ENCODE assay signal across 8 cellular contexts in the genomic region with DNA sequence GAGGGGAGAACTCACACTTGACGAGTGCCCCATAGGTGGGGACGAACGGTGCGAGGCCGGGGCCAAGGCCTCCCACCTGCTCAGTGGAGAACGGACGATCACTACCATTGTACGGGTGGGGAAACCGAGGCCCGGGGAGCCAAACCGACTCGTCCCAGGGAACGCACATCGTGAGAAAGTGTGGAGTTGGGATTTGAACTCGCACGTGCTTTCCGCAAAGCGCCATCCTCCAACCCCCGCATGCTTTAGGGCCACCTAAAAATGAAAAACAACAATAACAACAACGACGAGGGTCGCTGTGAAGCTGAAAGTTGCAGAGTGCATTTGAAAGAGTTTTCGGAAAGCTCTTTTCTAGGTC. TPM values are rescaled to one million over a fixed set of nuclear protein-coding genes. Genes with fewer than 3 reads are reported as not detected.
DNase-seq lines count a peak whose midpoint lies in the region; ATAC-seq, FAIRE-seq and TF ChIP-seq lines count a peak whose summit lies in the region.

No MANE protein-coding gene starts in this region.

- POLR2A ChIA-PET in CD4-positive, alpha-beta T cell (lab: Charles Lee), result interaction anchor here (0.7 to 12.4 kb wide), 7 partner anchors 10 to 62 kb away, joined by 3 to 465 read pairs (median 9); a partner anchor contains a TSS
- POLR2A ChIA-PET in Panc1 (lab: Charles Lee), result no interaction called here

- no peaks in the 10 kb centered on the region for H3K27me3 ChIP-seq in CD4-positive, alpha-beta T cell (ENCODE audit: control insufficient read depth, insufficient read depth, low read length)
- no peaks in the 10 kb centered on the region for H3K27me3 ChIP-seq in Panc1 (ENCODE audit: control insufficient read depth, insufficient read depth, low read length)
- H3K27me3 ChIP-seq in endocrine pancreas (ENCODE audit: control insufficient read depth, insufficient read depth, low read length), result no peaks in the 10 kb centered on the region
- H3K27me3 ChIP-seq in neural cell (ENCODE audit: insufficient read depth, low read depth, low read length), result peaks cover 26% of the 10 kb centered on the region

- H3K4me3 ChIP-seq in Panc1 (ENCODE audit: low read depth in 2 of 2, low read length in 2 of 2) (peak overlapping the region; percentile 79 to 93), endocrine pancreas (ENCODE audit: control insufficient read depth, insufficient read depth, low read length) (peak overlapping the region; percentile 75), neural cell (ENCODE audit: low read length) (peak overlapping the region; percentile 93)

- no peak for TF ChIP-seq EP300 in neural cell (conservative IDR thresholded peaks at IDR 0.05; ENCODE audit: poor library complexity, severe bottlenecking)

- H3K9me2 ChIP-seq in neural cell (ENCODE audit: insufficient read depth, low read length), result no peaks in the 10 kb centered on the region

- peak overlapping the region; percentile 90 for H3K4me3 Mint-ChIP-seq in CD4-positive, alpha-beta T cell

- in situ Hi-C loops in Panc1 (cut with HindIII; ENCODE audit: low pct_unique_long_range_greater_than_20kb, low sequenced_read_pairs), result no loop called here

- H3K9me3 Mint-ChIP-seq in CD4-positive, alpha-beta T cell, result no peaks in the 10 kb centered on the region

- CTCF ChIA-PET in CD4-positive, alpha-beta T cell (lab: Charles Lee), result interaction anchor here (1.0 to 8.6 kb wide), 2 partner anchors 10 to 23 kb away, joined by 6 to 59 read pairs; a partner anchor contains a TSS
- CTCF ChIA-PET in Panc1 (lab: Charles Lee), result no interaction called here

- BruUV-seq in Panc1 (replicated peaks; lab: Mats Ljungman, UMichigan), result no TSS peak

- TF ChIP-seq CTCF in CD4-positive, alpha-beta T cell (IDR thresholded peaks at IDR 0.05), result no peak
- TF ChIP-seq CTCF in Panc1 (IDR thresholded peaks at IDR 0.05), result no peak
- no peak for TF ChIP-seq CTCF in neural cell (IDR thresholded peaks at IDR 0.05; ENCODE audit: poor library complexity, severe bottlenecking)

- no peak for TF ChIP-seq RAD21 in neural cell (conservative IDR thresholded peaks at IDR 0.05)

- ATAC-seq in CD4-positive, alpha-beta T cell (ENCODE audit: poor library complexity), result no peak
- ATAC-seq in Panc1, result no peak
- no peak for ATAC-seq in GM18907 (IDR thresholded peaks at IDR 0.05; ENCODE audit: unreplicated experiment)
- no peak for ATAC-seq in GM18870 (IDR thresholded peaks at IDR 0.05; ENCODE audit: unreplicated experiment)

- peaks cover 78% of the 10 kb centered on the region for H3K4me1 Mint-ChIP-seq in CD4-positive, alpha-beta T cell (ENCODE audit: low read depth)

- no peak for DNase-seq in CD4-positive, alpha-beta T cell
- no peak for DNase-seq in Panc1 (ENCODE audit: low read depth, low spot score)
- no peak for DNase-seq in HTR-8/SVneo (ENCODE audit: insufficient read length, low spot score)
- no peak for DNase-seq in activated CD4-positive, alpha-beta T cell treated with anti-CD3 and anti-CD28 coated beads, Interleukin-2, amount 50 U/mL, for 4 hours

- no peak for FAIRE-seq in HTR-8/SVneo (lab: Jason Lieb, UNC)

- peaks cover 59% of the 10 kb centered on the region for H3K36me3 Mint-ChIP-seq in CD4-positive, alpha-beta T cell (ENCODE audit: low read depth)

- intact Hi-C loops in CD4-positive, alpha-beta T cell (cut with DNase I, micrococcal nuclease), result loop anchor here in 1 of 2 experiments (1.0 to 10.0 kb wide), 2 partner anchors 8 to 329 kb away; no protein-coding TSS in a partner anchor
- intact Hi-C loops in Panc1 (cut with micrococcal nuclease; ENCODE audit: unreplicated experiment), result loop anchor here (10.0 kb wide), 1 partner anchor 51 kb away; no protein-coding TSS in a partner anchor

- no peaks in the 10 kb centered on the region for H3K9me3 ChIP-seq in CD4-positive, alpha-beta T cell (ENCODE audit: control insufficient read depth, low read length)
- H3K9me3 ChIP-seq in Panc1 (ENCODE audit: control insufficient read depth, insufficient read depth, low read depth, low read length) (no peaks in the 10 kb centered on the region), endocrine pancreas (ENCODE audit: control insufficient read depth, low read length) (no peaks in the 10 kb centered on the region), neural cell (ENCODE audit: low read length) (no peaks in the 10 kb centered on the region)

- H3K36me3 ChIP-seq in Panc1 (ENCODE audit: control insufficient read depth, insufficient read depth, low read length), result no peaks in the 10 kb centered on the region; the same call in 1 of the 2 replicates
- H3K36me3 ChIP-seq in endocrine pancreas (ENCODE audit: control insufficient read depth, insufficient read depth, low read length), result no peaks in the 10 kb centered on the region
- H3K36me3 ChIP-seq in neural cell (ENCODE audit: insufficient read depth, low read length), result no peaks in the 10 kb centered on the region

- no peaks in the 10 kb centered on the region for H3K79me2 ChIP-seq in neural cell (replicated peaks; ENCODE audit: insufficient read depth, low read length)

- H3F3A ChIP-seq in neural cell (ENCODE audit: insufficient read depth, low read length, poor library complexity, severe bottlenecking), result no peaks in the 10 kb centered on the region

- H2AFZ ChIP-seq in neural cell (ENCODE audit: low read depth, low read length), result no peak overlapping the region

- peaks cover 24% of the 10 kb centered on the region for H3K4me1 ChIP-seq in Panc1 (ENCODE audit: control insufficient read depth, insufficient read depth, low read length)
- H3K4me1 ChIP-seq in endocrine pancreas (ENCODE audit: control insufficient read depth, insufficient read depth, low read length), result no peaks in the 10 kb centered on the region

- peak overlapping the region; percentile 98 for H3K27ac Mint-ChIP-seq in CD4-positive, alpha-beta T cell

- no peaks in the 10 kb centered on the region for H3K27me3 Mint-ChIP-seq in CD4-positive, alpha-beta T cell

- no peaks in the 10 kb centered on the region for H4K20me1 ChIP-seq in neural cell (ENCODE audit: insufficient read depth)

- H3K9ac ChIP-seq in endocrine pancreas (ENCODE audit: control insufficient read depth, insufficient read depth, low read length) (peak overlapping the region; percentile 23), neural cell (ENCODE audit: low read length) (no peak overlapping the region)

- peak overlapping the region; percentile 96 for H3K27ac ChIP-seq in CD4-positive, alpha-beta T cell (ENCODE audit: low read depth, low read length)
- peak overlapping the region; percentile 83 for H3K27ac ChIP-seq in Panc1 (ENCODE audit: low read length)
- H3K27ac ChIP-seq in neural cell (ENCODE audit: low read length), result no peak overlapping the region

- H3K4me2 ChIP-seq in neural cell (ENCODE audit: low read length), result peak overlapping the region; percentile 21

TF ChIP-seq in neural cell, 6 proteins besides CTCF, POLR2A, EP300 and RAD21:
- TF ChIP-seq, protein P1, sequence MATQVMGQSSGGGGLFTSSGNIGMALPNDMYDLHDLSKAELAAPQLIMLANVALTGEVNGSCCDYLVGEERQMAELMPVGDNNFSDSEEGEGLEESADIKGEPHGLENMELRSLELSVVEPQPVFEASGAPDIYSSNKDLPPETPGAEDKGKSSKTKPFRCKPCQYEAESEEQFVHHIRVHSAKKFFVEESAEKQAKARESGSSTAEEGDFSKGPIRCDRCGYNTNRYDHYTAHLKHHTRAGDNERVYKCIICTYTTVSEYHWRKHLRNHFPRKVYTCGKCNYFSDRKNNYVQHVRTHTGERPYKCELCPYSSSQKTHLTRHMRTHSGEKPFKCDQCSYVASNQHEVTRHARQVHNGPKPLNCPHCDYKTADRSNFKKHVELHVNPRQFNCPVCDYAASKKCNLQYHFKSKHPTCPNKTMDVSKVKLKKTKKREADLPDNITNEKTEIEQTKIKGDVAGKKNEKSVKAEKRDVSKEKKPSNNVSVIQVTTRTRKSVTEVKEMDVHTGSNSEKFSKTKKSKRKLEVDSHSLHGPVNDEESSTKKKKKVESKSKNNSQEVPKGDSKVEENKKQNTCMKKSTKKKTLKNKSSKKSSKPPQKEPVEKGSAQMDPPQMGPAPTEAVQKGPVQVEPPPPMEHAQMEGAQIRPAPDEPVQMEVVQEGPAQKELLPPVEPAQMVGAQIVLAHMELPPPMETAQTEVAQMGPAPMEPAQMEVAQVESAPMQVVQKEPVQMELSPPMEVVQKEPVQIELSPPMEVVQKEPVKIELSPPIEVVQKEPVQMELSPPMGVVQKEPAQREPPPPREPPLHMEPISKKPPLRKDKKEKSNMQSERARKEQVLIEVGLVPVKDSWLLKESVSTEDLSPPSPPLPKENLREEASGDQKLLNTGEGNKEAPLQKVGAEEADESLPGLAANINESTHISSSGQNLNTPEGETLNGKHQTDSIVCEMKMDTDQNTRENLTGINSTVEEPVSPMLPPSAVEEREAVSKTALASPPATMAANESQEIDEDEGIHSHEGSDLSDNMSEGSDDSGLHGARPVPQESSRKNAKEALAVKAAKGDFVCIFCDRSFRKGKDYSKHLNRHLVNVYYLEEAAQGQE (IDR thresholded peaks at IDR 0.05; ENCODE audit: borderline replicate concordance), result no peak

RNA-seq across cellular contexts. Expression of a gene that starts 0.5 kb away (rescaled TPM):
- total RNA-seq in CD4-positive, alpha-beta T cell, result 1,000 to 10,000 TPM; 1,019 to 1,047 TPM
- total RNA-seq in Panc1 (2021; ENCODE audit: unreplicated experiment), result 69.5 TPM
- polyA plus RNA-seq in Panc1 (2012; ENCODE audit: insufficient read length), result 106 TPM
- polyA plus RNA-seq in neural cell, result 12.0 and 13.6 TPM in 2 replicates
- polyA minus RNA-seq in neural cell, result 10.5 and 13.1 TPM in 2 replicates

RNA-seq across cellular contexts. Expression of a gene that starts 6.4 kb away (rescaled TPM):
- 1 to 10 TPM; 3.7 to 3.8 TPM for total RNA-seq in CD4-positive, alpha-beta T cell
- total RNA-seq in Panc1 (2021; ENCODE audit: unreplicated experiment), result 0.59 TPM
- polyA plus RNA-seq in Panc1 (2012; ENCODE audit: insufficient read length), result 0.74 TPM
- 0.40 TPM in 1 of 2 replicates, not detected in the other for polyA plus RNA-seq in neural cell
- not detected in 2 replicates for polyA minus RNA-seq in neural cell

RNA-seq across cellular contexts. Expression of a gene that starts 23.4 kb away (rescaled TPM):
- 1,000 to 10,000 TPM; 3,668 to 3,697 TPM for total RNA-seq in CD4-positive, alpha-beta T cell
- 1,349 TPM for total RNA-seq in Panc1 (2021; ENCODE audit: unreplicated experiment)
- polyA plus RNA-seq in Panc1 (2012; ENCODE audit: insufficient read length), result 1,726 TPM
- 783 and 1,001 TPM in 2 replicates for polyA plus RNA-seq in neural cell
- 430 and 458 TPM in 2 replicates for polyA minus RNA-seq in neural cell

RNA-seq across cellular contexts. Expression of a gene that starts 38.6 kb away (rescaled TPM):
- not detected for total RNA-seq in CD4-positive, alpha-beta T cell
- not detected for total RNA-seq in Panc1 (2021; ENCODE audit: unreplicated experiment)
- polyA plus RNA-seq in Panc1 (2012; ENCODE audit: insufficient read length), result not detected
- not detected in 2 replicates for polyA plus RNA-seq in neural cell
- polyA minus RNA-seq in neural cell, result not detected in 2 replicates

RNA-seq across cellular contexts. Expression of a gene that starts 39.0 kb away (rescaled TPM):
- total RNA-seq in CD4-positive, alpha-beta T cell, result not detected
- total RNA-seq in Panc1 (2021; ENCODE audit: unreplicated experiment), result not detected
- polyA plus RNA-seq in Panc1 (2012; ENCODE audit: insufficient read length), result not detected
- polyA plus RNA-seq in neural cell, result not detected in 2 replicates
- not detected in 2 replicates for polyA minus RNA-seq in neural cell

Comparison
In these comparisons a context has a peak if more than half of its experiments do, and no peak if none do; other contexts are left out.
1. RNA of a gene that starts 0.5 kb away (total RNA-seq): 1,019 to 1,047 TPM in CD4-positive, alpha-beta T cell; 69.5 TPM in Panc1 (single experiment); every median in the first group is over 10 times any median in the second.
2. Peak in every context shown above with its lines, with median percentiles within 50 percentile points of each other: H3K4me3 ChIP-seq.